ENCODE assay signal across 8 cellular contexts in genomic region chr2:70143314-70144150, GRCh38. TPM values are rescaled to one million over a fixed set of nuclear protein-coding genes. Genes with fewer than 3 reads are reported as not detected.
DNase-seq lines count a peak whose midpoint lies in the region; ATAC-seq and TF ChIP-seq lines count a peak whose summit lies in the region.

No MANE protein-coding gene starts in this region.

- H3K9me3 ChIP-seq in neutrophil: no peaks in the 10 kb centered on the region

- H3K27me3 Mint-ChIP-seq in activated T-helper 17 cell treated with anti-CD3 and anti-CD28 coated beads, Interleukin-2, amount 50 U/mL, for 72 hours: no peaks in the 10 kb centered on the region

- H3K36me3 ChIP-seq in neutrophil: no peaks in the 10 kb centered on the region

- H3K4me1 ChIP-seq in neutrophil (ENCODE audit: control insufficient read depth in 1 of 2, insufficient read depth in 1 of 2, low read depth in 1 of 2, low read length in 1 of 2): peaks cover 31 to 32% of the 10 kb centered on the region in 2 experiments

- no peaks in the 10 kb centered on the region for H3K9me3 Mint-ChIP-seq in activated T-helper 17 cell treated with anti-CD3 and anti-CD28 coated beads, Interleukin-2, amount 50 U/mL, for 72 hours

- peaks cover 18% of the 10 kb centered on the region for H3K36me3 Mint-ChIP-seq in activated T-helper 17 cell treated with anti-CD3 and anti-CD28 coated beads, Interleukin-2, amount 50 U/mL, for 72 hours (ENCODE audit: low read depth)

- H3K4me3 ChIP-seq in GM12864 (ENCODE audit: low read depth, low read length) (peak overlapping the region; percentile 30), foreskin fibroblast (ENCODE audit: low read depth in 1 of 2, low read length in 2 of 2) (peak overlapping the region; percentile 38 to 58), neutrophil (ENCODE audit: low read depth in 1 of 2, low read length in 1 of 2) (peak overlapping the region; percentile 63 to 77)

- peak; percentile 25 for ATAC-seq in activated T-helper 17 cell treated with anti-CD3 and anti-CD28 coated beads, Interleukin-2, amount 50 U/mL, for 72 hours (replicated peaks)
- no peak for ATAC-seq in GM21367 (IDR thresholded peaks at IDR 0.05; ENCODE audit: unreplicated experiment)

- H3K4me3 Mint-ChIP-seq in activated T-helper 17 cell treated with anti-CD3 and anti-CD28 coated beads, Interleukin-2, amount 50 U/mL, for 72 hours: peak overlapping the region; percentile 94

- peak; percentile 59 for DNase-seq in 8988T
- DNase-seq in GM12864 (ENCODE audit: low read depth): no peak
- DNase-seq in NCI-H69 (lab: John Stamatoyannopoulos, UW): peak; percentile 53
- DNase-seq in foreskin fibroblast: peak; percentile 30 to 62
- DNase-seq in GF-D8 (lab: John Stamatoyannopoulos, UW): no peak

- peaks cover 49% of the 10 kb centered on the region for H3K4me1 Mint-ChIP-seq in activated T-helper 17 cell treated with anti-CD3 and anti-CD28 coated beads, Interleukin-2, amount 50 U/mL, for 72 hours

- TF ChIP-seq CTCF in GM12864 (IDR thresholded peaks at IDR 0.05; ENCODE audit: low read depth, low read length, missing control alignments) (no peak), foreskin fibroblast (IDR thresholded peaks at IDR 0.05; ENCODE audit: low read depth, low read length) (no peak), neutrophil (IDR thresholded peaks at IDR 0.05) (no peak)

- peak overlapping the region; percentile 99 for H3K27ac Mint-ChIP-seq in activated T-helper 17 cell treated with anti-CD3 and anti-CD28 coated beads, Interleukin-2, amount 50 U/mL, for 72 hours

- no peaks in the 10 kb centered on the region for H3K27me3 ChIP-seq in neutrophil

- H3K27ac ChIP-seq in neutrophil: peak overlapping the region; percentile 100

RNA-seq across cellular contexts. Expression of gene C2orf42, which starts 47.3 kb away (rescaled TPM):
- 10 to 100 TPM; 24.0 to 37.3 TPM for total RNA-seq in activated T-helper 17 cell treated with anti-CD3 and anti-CD28 coated beads, Interleukin-2, amount 50 U/mL, for 72 hours

RNA-seq across cellular contexts. Expression of gene PCBP1, which starts 56.3 kb away (rescaled TPM):
- 100 to 1,000 TPM; 385 to 468 TPM for total RNA-seq in activated T-helper 17 cell treated with anti-CD3 and anti-CD28 coated beads, Interleukin-2, amount 50 U/mL, for 72 hours

Comparison
In these comparisons a context has a peak if more than half of its experiments do, and no peak if none do; other contexts are left out.
1. DNase-seq: peak in 8988T (single experiment), NCI-H69 (single experiment) and foreskin fibroblast (2 of 2); none in GM12864 (single experiment) and GF-D8 (single experiment).
2. Peak in every context shown above with its lines, with median percentiles within 50 percentile points of each other: H3K4me3 ChIP-seq.